ENCODE assay signal across 8 cellular contexts in the genomic region with DNA sequence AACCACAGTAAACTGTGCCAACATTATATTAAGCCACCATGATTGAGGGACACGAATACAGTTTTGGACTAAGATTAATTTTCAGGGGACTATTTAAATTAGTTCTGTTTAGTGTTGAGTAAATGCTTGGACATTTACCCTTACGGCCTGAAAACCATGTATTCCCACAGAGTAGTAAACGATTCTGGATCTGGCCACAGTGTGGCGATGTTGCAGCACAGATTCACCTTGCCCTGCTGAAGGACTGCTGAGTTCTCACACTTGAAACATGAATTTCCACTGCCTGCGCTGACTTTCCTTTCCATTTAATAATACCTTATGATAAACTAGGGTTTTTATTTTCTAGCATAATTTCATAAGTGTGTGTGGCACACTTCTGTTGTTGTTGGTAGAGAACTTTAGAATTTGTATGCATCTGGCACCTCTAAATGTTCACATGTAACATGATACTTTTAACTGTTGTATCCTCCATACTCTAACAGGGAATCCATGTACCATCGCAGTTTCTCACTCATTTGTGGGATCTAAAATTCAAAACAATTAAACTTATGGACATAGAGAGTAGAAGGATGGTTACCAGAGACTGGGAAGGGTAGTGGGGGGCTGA. TPM values are rescaled to one million over a fixed set of nuclear protein-coding genes. Genes with fewer than 3 reads are reported as not detected.
DNase-seq lines count a peak whose midpoint lies in the region; ATAC-seq and TF ChIP-seq lines count a peak whose summit lies in the region.

No MANE protein-coding gene starts in this region.

- no peak overlapping the region for H3K9ac ChIP-seq in adipocyte (ENCODE audit: low read length)

- no peaks in the 10 kb centered on the region for H3K4me1 ChIP-seq in adipocyte (ENCODE audit: control insufficient read depth, insufficient read depth, low read length)

- H3K36me3 ChIP-seq in adipocyte (ENCODE audit: control insufficient read depth, insufficient read depth, low read length, severe bottlenecking): no peaks in the 10 kb centered on the region

- ATAC-seq in GM21825 (IDR thresholded peaks at IDR 0.05; ENCODE audit: unreplicated experiment) (peak; percentile 91), left ventricle myocardium superior (peak; percentile 85), sciatic nerve (peak; percentile 95)

- peak; percentile 82 for TF ChIP-seq CTCF in GM12865 (IDR thresholded peaks at IDR 0.05; ENCODE audit: insufficient read depth, low read depth, low read length, missing control alignments)

- H3K4me3 ChIP-seq in GM12865 (ENCODE audit: low read depth, low read length) (no peak overlapping the region), adipocyte (ENCODE audit: low read length) (no peak overlapping the region)
- no peak overlapping the region for H3K4me3 ChIP-seq in Jurkat, Clone E6-1 (ENCODE audit: low read length)

- intact Hi-C loops in left ventricle myocardium superior (cut with micrococcal nuclease) (loop anchor here (10.0 kb wide), 1 partner anchor 901 kb away; a partner anchor contains a TSS), sciatic nerve (cut with DNase I) (no loop called here)

- H3K27me3 ChIP-seq in adipocyte (replicated peaks; ENCODE audit: control insufficient read depth, insufficient read depth, low read length): no peaks in the 10 kb centered on the region

- H3K9me3 ChIP-seq in adipocyte (ENCODE audit: control insufficient read depth, low read length): no peaks in the 10 kb centered on the region

- peak; percentile 65 for DNase-seq in GM12865 (ENCODE audit: low read depth)
- DNase-seq in Jurkat, Clone E6-1 (ENCODE audit: low read depth, low spot score): peak; percentile 26
- peak; percentile 69 for DNase-seq in SHP77 treated with DMSO at 0.1 percent for 48 hours (lab: John Stamatoyannopoulos, UW)
- peak; percentile 85 for DNase-seq in adipocyte (ENCODE audit: low read depth)
- peak; percentile 57 for DNase-seq in left ventricle myocardium superior
- peak; percentile 86 for DNase-seq in sciatic nerve (ENCODE audit: low spot score)
- DNase-seq in NCI-H128 (lab: John Stamatoyannopoulos, UW; ENCODE audit: unreplicated experiment): no peak

RNA-seq across cellular contexts. Expression of a gene that starts 53.9 kb away (rescaled TPM):
- 20.8 TPM for polyA plus RNA-seq in Jurkat, Clone E6-1 (2012; ENCODE audit: insufficient read depth, insufficient read length)
- 11.4 TPM for total RNA-seq in left ventricle myocardium superior
- 29.1 TPM for total RNA-seq in sciatic nerve
